In genomic region chr7:137393570-137393969, GRCh38 we compare ENCODE assay signal across 8 cellular contexts. TPM values are rescaled to one million over a fixed set of nuclear protein-coding genes. Genes with fewer than 3 reads are reported as not detected.
"Had no signal": no experiment of that assay in that cellular context is flagged by ENCODE, and none has a peak within 500 bp of the region (broad histone marks: within the 10 kb centered on the region; RNA-seq: fewer than 3 reads in every experiment).

No MANE protein-coding gene starts in this region.

- H2AFZ ChIP-seq: GM23248 had no signal

- ATAC-seq: HCT116, HepG2 had no signal

- H3K36me3 Mint-ChIP-seq: IgD-negative memory B cell had no signal

- H3K4me3 ChIP-seq: GM23248 had no signal

- H3K27ac Mint-ChIP-seq: H9, HFFc6, IgD-negative memory B cell had no signal

- DNase-seq: GM23248, H9, HFFc6, KBM-7 had no signal

- H3K27me3 Mint-ChIP-seq: IgD-negative memory B cell had no signal

- H3K27ac ChIP-seq: GM23248, HL-60 had no signal

- H3K4me3 Mint-ChIP-seq: H9, HFFc6, IgD-negative memory B cell had no signal

- H3K9me3 Mint-ChIP-seq: H9, HFFc6 had no signal

RNA-seq across cellular contexts. Expression of gene PTN, which starts 50.0 kb away (rescaled TPM):
- total RNA-seq: HepG2 had no signal
- polyA plus RNA-seq: HepG2, IgD-negative memory B cell had no signal
